In the genomic region with DNA sequence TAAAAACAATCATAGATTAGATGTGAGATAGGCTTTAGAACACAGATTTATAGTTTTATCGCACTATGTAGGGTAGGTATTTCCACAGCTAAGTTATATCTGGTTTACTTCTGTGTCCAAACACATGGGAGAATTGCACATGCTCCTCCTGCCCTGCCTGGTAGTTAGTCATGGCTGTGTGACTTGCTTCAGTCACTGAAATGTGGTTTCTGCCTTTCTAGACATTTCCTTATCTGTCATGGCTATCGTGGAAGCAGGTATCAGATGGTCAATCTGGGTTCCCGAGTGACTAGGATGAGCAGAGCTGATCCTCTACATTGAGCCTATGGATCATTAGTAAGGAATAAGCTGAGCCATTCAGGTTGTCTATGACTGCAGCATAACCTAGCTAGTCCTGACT, we compare ENCODE assay signal across 18 cellular contexts.
DNase-seq lines count a peak whose midpoint lies in the region; ATAC-seq and TF ChIP-seq lines count a peak whose summit lies in the region.
"Had no signal": no experiment of that assay in that cellular context is flagged by ENCODE, and none has a peak within 500 bp of the region (broad histone marks: within the 10 kb centered on the region; RNA-seq: fewer than 3 reads in every experiment).

No MANE protein-coding gene starts in this region.

- H3K9ac ChIP-seq in GM23248 (no peak overlapping the region), adipocyte (ENCODE audit: low read length) (no peak overlapping the region)
- H3K9ac ChIP-seq: BLaER1 treated with 17β-estradiol and CSF1 and Interleukin-3, amounts not matched to agents 10 nM and 100 nM had no signal

- H3K27me3 Mint-ChIP-seq in CD4-positive, alpha-beta T cell = no peaks in the 10 kb centered on the region
- H3K27me3 Mint-ChIP-seq: CD4-positive, CD25-positive, alpha-beta regulatory T cell; IgD-negative memory B cell had no signal

- H3K27ac ChIP-seq in GM23248 = no peak overlapping the region
- no peak overlapping the region for H3K27ac ChIP-seq in CD4-positive, alpha-beta T cell (ENCODE audit: low read depth, low read length)
- H3K27ac ChIP-seq: BLaER1 treated with 17β-estradiol and CSF1 and Interleukin-3, amounts not matched to agents 10 nM and 100 nM had no signal

- peak; percentile 22 for DNase-seq in GM23248
- DNase-seq in adipocyte (ENCODE audit: low read depth) = peak; percentile 28
- peak; percentile 54 for DNase-seq in kidney tubule cell (ENCODE audit: low spot score)
- DNase-seq in CD4-positive, alpha-beta T cell = no peak
- no peak for DNase-seq in DMS114 treated with DMSO at 0.1 percent for 48 hours (lab: John Stamatoyannopoulos, UW; ENCODE audit: unreplicated experiment)
- DNase-seq in NCI-H345 treated with DMSO at 0.1 percent for 48 hours (lab: John Stamatoyannopoulos, UW; ENCODE audit: unreplicated experiment) = no peak
- DNase-seq: ACHN; Calu3; CD4-positive, CD25-positive, alpha-beta regulatory T cell; DMS 273 treated with DMSO at 0.1 percent for 48 hours; DMS79; HCEC 1CT; HFFc6 had no signal

- peaks cover 4% of the 10 kb centered on the region for H3K36me3 Mint-ChIP-seq in CD4-positive, alpha-beta T cell (ENCODE audit: low read depth)

- H3K27me3 ChIP-seq in GM23248 (replicated peaks; ENCODE audit: insufficient read depth) (no peaks in the 10 kb centered on the region), adipocyte (replicated peaks; ENCODE audit: control insufficient read depth, insufficient read depth, low read length) (no peaks in the 10 kb centered on the region)
- no peaks in the 10 kb centered on the region for H3K27me3 ChIP-seq in CD4-positive, alpha-beta T cell (ENCODE audit: control insufficient read depth, insufficient read depth, low read length)
- H3K27me3 ChIP-seq: BLaER1 treated with 17β-estradiol and CSF1 and Interleukin-3, amounts not matched to agents 10 nM and 100 nM had no signal

- H3F3A ChIP-seq in GM23248 (ENCODE audit: insufficient read depth) = no peaks in the 10 kb centered on the region

- CTCF ChIA-PET in CD4-positive, alpha-beta T cell (lab: Charles Lee) = interaction anchor here (1.3 kb wide), 1 partner anchor 9 kb away, joined by 3 read pairs; no protein-coding TSS in a partner anchor

- POLR2A ChIA-PET in CD4-positive, alpha-beta T cell (lab: Charles Lee) = no interaction called here

- intact Hi-C loops in CD4-positive, alpha-beta T cell (cut with DNase I, micrococcal nuclease) = no loop called here

- H3K4me3 ChIP-seq in GM23248 = no peak overlapping the region
- H3K4me3 ChIP-seq in adipocyte (ENCODE audit: low read length) = no peak overlapping the region
- H3K4me3 ChIP-seq: BLaER1 treated with 17β-estradiol and CSF1 and Interleukin-3, amounts not matched to agents 10 nM and 100 nM; GM12878 had no signal

- no peaks in the 10 kb centered on the region for H3K9me2 ChIP-seq in GM23248 (ENCODE audit: insufficient read depth)

- H3K4me1 ChIP-seq in GM23248 (ENCODE audit: insufficient read depth) (no peaks in the 10 kb centered on the region), adipocyte (ENCODE audit: control insufficient read depth, insufficient read depth, low read length) (peaks cover 6% of the 10 kb centered on the region)

- 31% methylated on average over 3 of the region's 3 CpGs for WGBS in GM23248 (ENCODE audit: low coverage in 1 of 2, low lambda C conversion rate in 2 of 2, missing lambda C conversion rate in 2 of 2), 2 experiments

- H3K79me2 ChIP-seq in GM23248 (ENCODE audit: insufficient read depth) = no peaks in the 10 kb centered on the region

- H3K4me1 Mint-ChIP-seq in CD4-positive, alpha-beta T cell (ENCODE audit: low read depth) = no peaks in the 10 kb centered on the region
- H3K4me1 Mint-ChIP-seq: IgD-negative memory B cell had no signal

- H3K36me3 ChIP-seq in GM23248 (ENCODE audit: low read depth) (no peaks in the 10 kb centered on the region), adipocyte (ENCODE audit: control insufficient read depth, insufficient read depth, low read length, severe bottlenecking) (no peaks in the 10 kb centered on the region)

- TF ChIP-seq CTCF in CD4-positive, alpha-beta T cell (IDR thresholded peaks at IDR 0.05) = no peak

- peak; percentile 38 for ATAC-seq in esophagus mucosa
- ATAC-seq in CD4-positive, alpha-beta T cell (ENCODE audit: poor library complexity) = no peak
- no peak for ATAC-seq in GM21737 (IDR thresholded peaks at IDR 0.05; ENCODE audit: unreplicated experiment)
- ATAC-seq: GM12878 had no signal

- no peaks in the 10 kb centered on the region for H3K9me3 Mint-ChIP-seq in CD4-positive, alpha-beta T cell
- H3K9me3 Mint-ChIP-seq: CD4-positive, CD25-positive, alpha-beta regulatory T cell; HFFc6 had no signal

- H3K9me3 ChIP-seq in GM23248 (ENCODE audit: low read depth) = no peaks in the 10 kb centered on the region
- no peaks in the 10 kb centered on the region for H3K9me3 ChIP-seq in adipocyte (ENCODE audit: control insufficient read depth, low read length)
- no peaks in the 10 kb centered on the region for H3K9me3 ChIP-seq in CD4-positive, alpha-beta T cell (ENCODE audit: control insufficient read depth, low read length)

- H3K4me2 ChIP-seq in GM23248 (ENCODE audit: unreplicated experiment) = no peak overlapping the region
- H3K4me2 ChIP-seq: BLaER1 treated with 17β-estradiol and CSF1 and Interleukin-3, amounts not matched to agents 10 nM and 100 nM had no signal

- H2AFZ ChIP-seq in GM23248 = no peak overlapping the region

- H3K4me3 Mint-ChIP-seq in CD4-positive, alpha-beta T cell = no peak overlapping the region
- H3K4me3 Mint-ChIP-seq: CD4-positive, CD25-positive, alpha-beta regulatory T cell; HFFc6; IgD-negative memory B cell had no signal

- H4K20me1 ChIP-seq in GM23248 (ENCODE audit: insufficient read depth) = no peaks in the 10 kb centered on the region
- H4K20me1 ChIP-seq: BLaER1 treated with 17β-estradiol and CSF1 and Interleukin-3, amounts not matched to agents 10 nM and 100 nM had no signal

- in situ Hi-C loops in GM23248 (cut with MboI) = no loop called here

- no peak overlapping the region for H3K27ac Mint-ChIP-seq in CD4-positive, alpha-beta T cell
- H3K27ac Mint-ChIP-seq: CD4-positive, CD25-positive, alpha-beta regulatory T cell; HFFc6; IgD-negative memory B cell had no signal

Comparison
In these comparisons a context has a peak if more than half of its experiments do, and no peak if none do; other contexts are left out.
1. DNase-seq: peak in GM23248 (single experiment), adipocyte (single experiment) and kidney tubule cell (single experiment); none in CD4-positive, alpha-beta T cell (0 of 10), DMS114 treated with DMSO at 0.1 percent for 48 hours (single experiment) and NCI-H345 treated with DMSO at 0.1 percent for 48 hours (single experiment).